ENCODE assay signal across 8 cellular contexts in genomic region chr14:74955229-74955999, GRCh38. TPM values are rescaled to one million over a fixed set of nuclear protein-coding genes. Genes with fewer than 3 reads are reported as not detected.
DNase-seq lines count a peak whose midpoint lies in the region; ATAC-seq, FAIRE-seq and TF ChIP-seq lines count a peak whose summit lies in the region.

Gene PGF (minus strand): TSS chr14:74955597. CDS start chr14:74955242, 355 bp downstream.

- H3K4me1 ChIP-seq in pancreas = peaks cover 0 to 12% (median 11%) of the 10 kb centered on the region in 3 donors

- intact Hi-C loops in cardiac septum (cut with DNase I) = loop anchor here (10.0 kb wide), 1 partner anchor 49 kb away; the partner anchor contains the start of gene EIF2B2
- intact Hi-C loops in pancreas (cut with DNase I) = no loop called here

- no peaks in the 10 kb centered on the region for H3K4me1 Mint-ChIP-seq in activated naive CD8-positive, alpha-beta T cell (ENCODE audit: low read depth)

- DNase-seq in ACHN (peak; percentile 54), NCI-H69 (lab: John Stamatoyannopoulos, UW) (peak; percentile 83), cardiac septum (ENCODE audit: low spot score) (peak; percentile 90), pancreas (peak; percentile 51 to 88 (median 73))

- FAIRE-seq in pancreas (lab: Jason Lieb, UNC) = no peak

- H3K36me3 ChIP-seq in pancreas = no peaks in the 10 kb centered on the region

- peaks cover 8% of the 10 kb centered on the region for H3K27me3 Mint-ChIP-seq in activated naive CD8-positive, alpha-beta T cell

- H3K9me3 Mint-ChIP-seq in activated naive CD8-positive, alpha-beta T cell (ENCODE audit: low read depth) = no peaks in the 10 kb centered on the region

- in situ Hi-C loops in ACHN (cut with HindIII; ENCODE audit: low pct_ligation_motif_present, low pct_unique_long_range_greater_than_20kb, low sequenced_read_pairs) = no loop called here

- WGBS in pancreas, 2 donors = 5% methylated on average over 40 to 73 of the region's 73 CpGs

- peak within 1 kb of the TSS; percentile 11 to 47 (median 36) for H3K4me3 ChIP-seq in pancreas

- H3K27ac Mint-ChIP-seq in activated naive CD8-positive, alpha-beta T cell = no peak within 1 kb of the TSS

- no peak for TF ChIP-seq CTCF in pancreas (IDR thresholded peaks at IDR 0.05)

- peak within 1 kb of the TSS; percentile 60 for H3K4me3 Mint-ChIP-seq in activated naive CD8-positive, alpha-beta T cell

- H3K27me3 ChIP-seq in pancreas = no peaks in the 10 kb centered on the region

- H3K36me3 Mint-ChIP-seq in activated naive CD8-positive, alpha-beta T cell = no peaks in the 10 kb centered on the region

- no peaks in the 10 kb centered on the region for H3K9me3 ChIP-seq in pancreas

- no peak within 1 kb of the TSS for H3K27ac ChIP-seq in pancreas

- ATAC-seq in GM18867 (IDR thresholded peaks at IDR 0.05; ENCODE audit: unreplicated experiment) (peak; percentile 31), pancreas (peak; percentile 78 to 92 (median 89)), HG02970 (IDR thresholded peaks at IDR 0.05; ENCODE audit: low FRiP score, unreplicated experiment) (no peak), GM21528 (IDR thresholded peaks at IDR 0.05; ENCODE audit: low FRiP score, unreplicated experiment) (no peak)

RNA-seq across cellular contexts. Expression of gene PGF, which starts in this region (rescaled TPM):
- total RNA-seq in cardiac septum (9.4 TPM), pancreas (1 to 10 TPM in 4 of 6 donors, under 1 TPM in 2; 0.73 to 4.7 (median 1.8) TPM)
- polyA plus RNA-seq in pancreas = 1 to 10 TPM; 1.5 to 1.8 TPM

Comparison
In these comparisons a context has a peak if more than half of its experiments do, and no peak if none do; other contexts are left out.
1. ATAC-seq: peak in GM18867 (single experiment) and pancreas (4 of 4); none in HG02970 (single experiment) and GM21528 (single experiment).
2. Peak in every context shown above with its lines, with median percentiles within 50 percentile points of each other: DNase-seq.